ENCODE assay signal across 16 cellular contexts in the genomic region with DNA sequence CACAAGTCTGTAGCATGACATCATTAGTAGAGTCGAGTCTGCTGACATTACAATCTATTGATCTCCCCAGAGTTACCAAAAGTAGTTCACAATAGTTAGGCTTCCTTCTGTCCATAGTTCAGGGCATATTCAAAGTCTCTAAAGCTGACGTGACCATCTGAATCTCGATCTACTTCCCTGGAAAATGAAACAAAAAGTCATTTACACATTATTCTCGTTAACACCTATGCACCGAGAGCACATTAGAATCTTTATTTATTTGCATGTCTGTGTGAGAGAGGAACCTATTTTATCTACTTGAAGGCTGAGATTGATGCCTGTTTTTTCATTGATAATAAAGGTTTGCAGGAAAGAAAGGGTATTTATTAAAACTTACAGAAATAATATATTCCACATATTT.
DNase-seq lines count a peak whose midpoint lies in the region; ATAC-seq and TF ChIP-seq lines count a peak whose summit lies in the region.
"Had no signal": no experiment of that assay in that cellular context is flagged by ENCODE, and none has a peak within 500 bp of the region (broad histone marks: within the 10 kb centered on the region; RNA-seq: fewer than 3 reads in every experiment).

No MANE protein-coding gene starts in this region.

- H3K4me3 ChIP-seq in MM.1S (ENCODE audit: low read length): no peak overlapping the region
- H3K4me3 ChIP-seq: GM23338 had no signal

- H3K9me2 ChIP-seq in MM.1S (replicated peaks; ENCODE audit: insufficient read depth, low read length): no peaks in the 10 kb centered on the region

- no peak for TF ChIP-seq CTCF in MM.1S (IDR thresholded peaks at IDR 0.05; ENCODE audit: low read length)

- H3K27me3 ChIP-seq in MM.1S (replicated peaks; ENCODE audit: insufficient read depth, low read length): no peaks in the 10 kb centered on the region

- no peak overlapping the region for H2AFZ ChIP-seq in MM.1S (ENCODE audit: low read length)
- H2AFZ ChIP-seq: GM23338 had no signal

- peak; percentile 65 for ATAC-seq in GM18502 (IDR thresholded peaks at IDR 0.05; ENCODE audit: poor library complexity, unreplicated experiment)
- ATAC-seq in GM19351 (IDR thresholded peaks at IDR 0.05; ENCODE audit: unreplicated experiment): peak; percentile 63
- peak; percentile 76 for ATAC-seq in GM21619 (IDR thresholded peaks at IDR 0.05; ENCODE audit: unreplicated experiment)
- no peak for ATAC-seq in HG02852 (IDR thresholded peaks at IDR 0.05; ENCODE audit: unreplicated experiment)
- ATAC-seq in GM18505 (IDR thresholded peaks at IDR 0.05; ENCODE audit: unreplicated experiment): no peak
- no peak for ATAC-seq in HG03378 (IDR thresholded peaks at IDR 0.05; ENCODE audit: unreplicated experiment)
- ATAC-seq: CD8-positive, alpha-beta T cell; GM23338 had no signal

- no peak overlapping the region for H3K9ac ChIP-seq in MM.1S (ENCODE audit: low read length)

- no peaks in the 10 kb centered on the region for H4K20me1 ChIP-seq in MM.1S (ENCODE audit: insufficient read depth, low read length)

- DNase-seq in MM.1S (peak; percentile 58), A172 (ENCODE audit: low spot score) (no peak)
- DNase-seq: CD8-positive, alpha-beta T cell; COR-L47; DMS153; DMS79 treated with DMSO at 0.1 percent for 48 hours; EL; H9; KG1 had no signal

- no peak for TF ChIP-seq POLR2A in GM18505 (IDR thresholded peaks at IDR 0.05; ENCODE audit: borderline replicate concordance, extremely low read depth, insufficient read depth, insufficient read length)

- peak overlapping the region; percentile 29; the same call in 1 of the 2 replicates for H3K4me2 ChIP-seq in MM.1S (ENCODE audit: low read depth, low read length)
- H3K4me2 ChIP-seq: GM23338 had no signal

- no peaks in the 10 kb centered on the region for H3K79me2 ChIP-seq in MM.1S (ENCODE audit: low read length)

- no peaks in the 10 kb centered on the region for H3K9me3 ChIP-seq in MM.1S (replicated peaks; ENCODE audit: insufficient read depth, low read length)

- H3K27ac ChIP-seq in MM.1S (ENCODE audit: low read length): peak overlapping the region; percentile 18; the same call in 1 of the 2 replicates

- H3K36me3 ChIP-seq in MM.1S (replicated peaks; ENCODE audit: insufficient read depth, low read length): no peaks in the 10 kb centered on the region

- H3K4me1 ChIP-seq in MM.1S (ENCODE audit: low read length): no peaks in the 10 kb centered on the region

- H3F3A ChIP-seq in MM.1S (ENCODE audit: insufficient read depth, low read length): no peaks in the 10 kb centered on the region

Comparison
In these comparisons a context has a peak if more than half of its experiments do, and no peak if none do; other contexts are left out.
1. ATAC-seq: peak in GM18502 (single experiment), GM19351 (single experiment) and GM21619 (single experiment); none in HG02852 (single experiment), GM18505 (single experiment) and HG03378 (single experiment).